23 cellular contexts compared by ENCODE assay signal in genomic region chr11:132840660-132841059, GRCh38.
"Had no signal": no experiment of that assay in that cellular context is flagged by ENCODE, and none has a peak within 500 bp of the region (broad histone marks: within the 10 kb centered on the region; RNA-seq: fewer than 3 reads in every experiment).

No MANE protein-coding gene starts in this region.

- H3K4me2 ChIP-seq: KMS-11 had no signal

- H3K9ac ChIP-seq: KMS-11 had no signal

- H3K27ac Mint-ChIP-seq: IgD-negative memory B cell had no signal

- H3K4me3 Mint-ChIP-seq: IgD-negative memory B cell had no signal

- H3K27me3 Mint-ChIP-seq: IgD-negative memory B cell had no signal

- DNase-seq: Kasumi-1, MM.1S, MV-4-11, NCI-H1048, NCI-H1105, NCI-H1417, NCI-H1436 treated with DMSO at 0.1 percent for 48 hours, NCI-H1694, NCI-H187 treated with DMSO at 0.1 percent for 48 hours, NCI-H2081, NCI-H2107, NCI-H2227 treated with DMSO at 0.1 percent for 48 hours, NCI-H524 treated with DMSO at 0.1 percent for 48 hours, NCI-H69, NCI-H774, PC-3, SHP77 had no signal

- H3K4me3 ChIP-seq: K562 had no signal

- ATAC-seq: K562, Panc1, PC-3, SK-N-SH treated with all-trans-retinoic acid at 6 μM for 48 hours had no signal

- H3K36me3 Mint-ChIP-seq: IgD-negative memory B cell had no signal

- H3K27ac ChIP-seq: KMS-11, RWPE1 had no signal
